In genomic region chr6:26613717-26614683, GRCh38 we compare ENCODE assay signal across 11 cellular contexts. TPM values are rescaled to one million over a fixed set of nuclear protein-coding genes. Genes with fewer than 3 reads are reported as not detected.
A peak's percentile ranks its signal among the peaks of the same experiment; 100 is the strongest.
DNase-seq lines count a peak whose midpoint lies in the region; ATAC-seq, FAIRE-seq and TF ChIP-seq lines count a peak whose summit lies in the region.
"Had no signal": no experiment of that assay in that cellular context is flagged by ENCODE, and none has a peak within 500 bp of the region (broad histone marks: within the 10 kb centered on the region; RNA-seq: fewer than 3 reads in every experiment).

No MANE protein-coding gene starts in this region.

- TF ChIP-seq EP300 in H1 (IDR thresholded peaks at IDR 0.05; ENCODE audit: borderline replicate concordance in 1 of 2, low read depth in 2 of 2, low read length in 2 of 2) = no peak

- no peak overlapping the region for H4K91ac ChIP-seq in H1 (replicated peaks; ENCODE audit: insufficient read length, low read length)

- no peak overlapping the region for H2BK20ac ChIP-seq in H1 (ENCODE audit: low read length)

- no peak overlapping the region for H3K18ac ChIP-seq in H1 (ENCODE audit: extremely low read depth, low read length)

- peaks cover 3% of the 10 kb centered on the region for H3K4me1 Mint-ChIP-seq in stimulated activated naive CD8-positive, alpha-beta T cell treated with anti-CD3 and anti-CD28 coated beads, Interleukin-15, Interleukin-2, amounts not matched to agents 100 ng/mL and 50 ng/mL, for 24 hours (ENCODE audit: low read depth)
- peaks cover 4 to 14% of the 10 kb centered on the region in 2 donors for H3K4me1 Mint-ChIP-seq in immature natural killer cell

- peaks cover 20% of the 10 kb centered on the region for H3K27me3 Mint-ChIP-seq in stimulated activated naive CD8-positive, alpha-beta T cell treated with anti-CD3 and anti-CD28 coated beads, Interleukin-15, Interleukin-2, amounts not matched to agents 100 ng/mL and 50 ng/mL, for 24 hours
- H3K27me3 Mint-ChIP-seq in immature natural killer cell (ENCODE audit: low read depth in 3 of 3) = peaks cover 12 to 37% (median 17%) of the 10 kb centered on the region in 3 donors

- H3K23me2 ChIP-seq in H1 (ENCODE audit: low read depth, low read length) = peaks cover 13% of the 10 kb centered on the region; the same call in 1 of the 2 replicates

- H3K4ac ChIP-seq in H1 (replicated peaks; ENCODE audit: insufficient read length, low read depth, low read length) = no peak overlapping the region

- H3K9me3 Mint-ChIP-seq in stimulated activated naive CD8-positive, alpha-beta T cell treated with anti-CD3 and anti-CD28 coated beads, Interleukin-15, Interleukin-2, amounts not matched to agents 100 ng/mL and 50 ng/mL, for 24 hours = no peaks in the 10 kb centered on the region
- peaks cover 0 to 5% (median 0%) of the 10 kb centered on the region in 6 donors for H3K9me3 Mint-ChIP-seq in immature natural killer cell

- H3K9ac ChIP-seq in H1 (replicated peaks in 1 of 4; ENCODE audit: extremely low read depth in 1 of 4, low read depth in 3 of 4, low read length in 3 of 4) = peak overlapping the region in 2 of 4 experiments; percentile 4 to 8; a peak in 3 of 7 replicates

- no peak overlapping the region for H2BK12ac ChIP-seq in H1 (ENCODE audit: low read depth, low read length)

- H4K20me1 ChIP-seq in H1 (replicated peaks in 1 of 2; ENCODE audit: control insufficient read depth in 1 of 2, insufficient read depth in 2 of 2, low read length in 2 of 2) = no peaks in the 10 kb centered on the region

- H3K36me3 Mint-ChIP-seq in stimulated activated naive CD8-positive, alpha-beta T cell treated with anti-CD3 and anti-CD28 coated beads, Interleukin-15, Interleukin-2, amounts not matched to agents 100 ng/mL and 50 ng/mL, for 24 hours (ENCODE audit: low read depth) = no peaks in the 10 kb centered on the region
- peaks cover 0 to 13% (median 0%) of the 10 kb centered on the region in 3 donors for H3K36me3 Mint-ChIP-seq in immature natural killer cell

- FAIRE-seq in H1 (lab: Jason Lieb, UNC) = no peak

- 1% methylated on average over 55 of the region's 66 CpGs; no CpG with 5 or more reads in 1 of the 2 experiments for WGBS in H1 (ENCODE audit: extremely low coverage in 1 of 2, insufficient coverage in 1 of 2, insufficient read length in 1 of 2, insufficient replicate concordance in 2 of 2, low coverage in 1 of 2, low lambda C conversion rate in 2 of 2, missing lambda C conversion rate in 1 of 2), 2 experiments

- H3K9me3 ChIP-seq in H1 (ENCODE audit: insufficient read depth in 2 of 2, low read depth in 1 of 2, low read length in 1 of 2) = no peaks in the 10 kb centered on the region
- peaks cover 0 to 5% of the 10 kb centered on the region in 2 donors for H3K9me3 ChIP-seq in muscle layer of duodenum (ENCODE audit: control insufficient read depth in 1 of 2, low read length in 2 of 2)

- no peak overlapping the region for H3K23ac ChIP-seq in H1 (ENCODE audit: insufficient read length)

- H3K36me3 ChIP-seq in H1 (ENCODE audit: control insufficient read depth in 2 of 4, insufficient read depth in 4 of 4, low read length in 3 of 4) (no peaks in the 10 kb centered on the region), muscle layer of duodenum (ENCODE audit: control insufficient read depth in 1 of 2, insufficient read depth in 2 of 2, low read length in 2 of 2) (no peaks in the 10 kb centered on the region)

- peak overlapping the region; percentile 97 for H2AFZ ChIP-seq in H1 (ENCODE audit: low read length)

- in situ Hi-C loops in KBM-7 (cut with MboI; ENCODE audit: low pct_unique_long_range_greater_than_20kb, low sequenced_read_pairs) = no loop called here

- no peaks in the 10 kb centered on the region for H3K79me1 ChIP-seq in H1 (ENCODE audit: low read depth, low read length)

- H2AK5ac ChIP-seq in H1 (ENCODE audit: low read depth, low read length) = no peak overlapping the region

- ATAC-seq in stimulated activated naive CD8-positive, alpha-beta T cell treated with anti-CD3 and anti-CD28 coated beads, Interleukin-15, Interleukin-2, amounts not matched to agents 100 U/mL and 50 U/mL, for 24 hours = no peak
- ATAC-seq: HCT116 had no signal

- no peak overlapping the region for H3K56ac ChIP-seq in H1 (replicated peaks; ENCODE audit: insufficient read length, low read depth, low read length)

- no peak overlapping the region for H4K8ac ChIP-seq in H1 (ENCODE audit: extremely low read depth, insufficient read depth, low read length)

- no peak for TF ChIP-seq POLR2A in H1 (IDR thresholded peaks at IDR 0.05; ENCODE audit: control extremely low read depth in 1 of 2, low read depth in 2 of 2, low read length in 2 of 2)

- no peak overlapping the region for H2BK15ac ChIP-seq in H1 (ENCODE audit: low read length)

- H3K27ac ChIP-seq in H1 (ENCODE audit: low read depth, low read length) = no peak overlapping the region
- no peak overlapping the region for H3K27ac ChIP-seq in muscle layer of duodenum (ENCODE audit: low read length)

- H3K4me3 Mint-ChIP-seq in stimulated activated naive CD8-positive, alpha-beta T cell treated with anti-CD3 and anti-CD28 coated beads, Interleukin-15, Interleukin-2, amounts not matched to agents 100 ng/mL and 50 ng/mL, for 24 hours = peak overlapping the region; percentile 63
- H3K4me3 Mint-ChIP-seq in immature natural killer cell = peak overlapping the region in 1 of 5 donors; percentile 58

- CTCF ChIA-PET in H1 (lab: Charles Lee; ENCODE audit: partially characterized antibody) = interaction anchor here (0.6 to 1.9 kb wide), 5 partner anchors 8 to 614 kb away, joined by 3 to 7 read pairs (median 4); no protein-coding TSS in a partner anchor

- no peak; a peak in 1 of 4 replicates for TF ChIP-seq RAD21 in H1 (IDR thresholded peaks at IDR 0.05 in 1 of 2, conservative IDR thresholded peaks at IDR 0.05 in 1 of 2; ENCODE audit: low read depth in 2 of 2, low read length in 2 of 2)

- peak in 1 of 3 experiments; percentile 4; a peak in 1 of 4 replicates for TF ChIP-seq CTCF in H1 (IDR thresholded peaks at IDR 0.05; ENCODE audit: control extremely low read depth in 1 of 3, insufficient read depth in 1 of 3, low read depth in 1 of 3, low read length in 3 of 3)

- H3K14ac ChIP-seq in H1 (ENCODE audit: insufficient read length) = no peak overlapping the region

- H3K27ac Mint-ChIP-seq in stimulated activated naive CD8-positive, alpha-beta T cell treated with anti-CD3 and anti-CD28 coated beads, Interleukin-15, Interleukin-2, amounts not matched to agents 100 ng/mL and 50 ng/mL, for 24 hours = no peak overlapping the region
- H3K27ac Mint-ChIP-seq in immature natural killer cell = no peak overlapping the region

- H4K5ac ChIP-seq in H1 (ENCODE audit: insufficient read length, low read depth, low read length) = no peak overlapping the region

- H2BK120ac ChIP-seq in H1 (replicated peaks; ENCODE audit: low read depth, low read length) = no peak overlapping the region

- no peak for DNase-seq in stimulated activated naive CD8-positive, alpha-beta T cell treated with anti-CD3 and anti-CD28 coated beads, Interleukin-15, Interleukin-2, amounts not matched to agents 100 U/mL and 50 U/mL, for 24 hours
- DNase-seq in H1 (ENCODE audit: low read depth in 1 of 2, low spot score in 2 of 2) (peak in 1 of 2 experiments; percentile 68), immature natural killer cell (no peak), NAMALWA (ENCODE audit: low spot score) (no peak), KBM-7 (no peak), DMS153 treated with DMSO at 0.1 percent for 48 hours (lab: John Stamatoyannopoulos, UW; ENCODE audit: unreplicated experiment) (no peak)
- DNase-seq: NCI-H2029 had no signal

- peak overlapping the region; percentile 73 to 86 (median 80) for H3K4me3 ChIP-seq in H1 (ENCODE audit: extremely low read depth in 1 of 4, insufficient read depth in 2 of 4, low read depth in 3 of 4, low read length in 4 of 4)
- H3K4me3 ChIP-seq in muscle layer of duodenum (ENCODE audit: low read depth in 1 of 2, low read length in 2 of 2) = peak overlapping the region; percentile 34 to 57
- H3K4me3 ChIP-seq: lung had no signal

- H3K79me2 ChIP-seq in H1 (ENCODE audit: control insufficient read depth in 1 of 2, insufficient read depth in 2 of 2, low read length in 2 of 2) = no peaks in the 10 kb centered on the region

- no peak overlapping the region for H2BK5ac ChIP-seq in H1 (ENCODE audit: low read depth, low read length)

- peak overlapping the region; percentile 91 to 95 for H3K4me2 ChIP-seq in H1 (ENCODE audit: insufficient read depth in 1 of 2, low read depth in 2 of 2, low read length in 2 of 2)

- POLR2A ChIA-PET in H1 (lab: Charles Lee; ENCODE audit: partially characterized antibody) = interaction anchor here (1.0 to 1.7 kb wide), 3 partner anchors 140 to 533 kb away, joined by 4 to 5 read pairs (median 5); a partner anchor contains a TSS

- H3K27me3 ChIP-seq in H1 (replicated peaks in 1 of 4; ENCODE audit: control insufficient read depth in 3 of 4, extremely low read depth in 1 of 4, insufficient read depth in 3 of 4, low read length in 3 of 4) = peaks cover 34 to 55% (median 41%) of the 10 kb centered on the region in 4 experiments
- H3K27me3 ChIP-seq in muscle layer of duodenum (ENCODE audit: low read depth, low read length) = peaks cover 32% of the 10 kb centered on the region

- H3K4me1 ChIP-seq in H1 (replicated peaks in 1 of 4; ENCODE audit: control insufficient read depth in 3 of 4, insufficient read depth in 4 of 4, low read length in 3 of 4) (peaks cover 0 to 4% (median 0%) of the 10 kb centered on the region in 4 experiments; a peak in 3 of 7 replicates), muscle layer of duodenum (ENCODE audit: control insufficient read depth in 1 of 2, insufficient read depth in 2 of 2, low read length in 2 of 2) (peaks cover 0 to 17% of the 10 kb centered on the region in 2 donors)

RNA-seq across cellular contexts. Expression of gene ABT1, which starts 17.2 kb away (rescaled TPM):
- 20.5 and 20.6 TPM in 2 replicates for total RNA-seq in H1 (2021; fragmentation: NEBNext Ultra II Directional; extraction: Animal tissue kit (Norgen Biotek cat#: 25700))
- polyA plus RNA-seq in H1 (2011; rRNA removed) (28.4 and 30.7 TPM in 2 replicates), immature natural killer cell (10 to 100 TPM; 44.5 to 81.1 (median 63.6) TPM)
- polyA plus RNA-seq in H1 (2011; cell fraction: cytosol; rRNA removed) = 26.5 TPM
- 17.6 TPM for polyA plus RNA-seq in H1 (2011; cell fraction: nucleus; rRNA removed)
- 15.1 to 19.6 TPM (median 18.5 TPM) in 4 replicates for polyA plus RNA-seq in H1 (2012, experiment 1 of 2)
- polyA plus RNA-seq in H1 (2012, experiment 2 of 2) = 19.3 TPM
- 16.1 TPM for polyA plus RNA-seq in H1 (2013, experiment 1 of 2)
- polyA plus RNA-seq in H1 (2013, experiment 2 of 2) = 16.3 TPM
- polyA minus RNA-seq in H1 (2011; rRNA and poly(A)+ RNA removed) = 10.8 and 10.9 TPM in 2 replicates
- polyA minus RNA-seq in H1 (2011; cell fraction: cytosol; rRNA and poly(A)+ RNA removed) = 10.6 TPM
- polyA minus RNA-seq in H1 (2011; cell fraction: nucleus; rRNA and poly(A)+ RNA removed) = 12.5 TPM

RNA-seq across cellular contexts. Expression of gene ZNF322, which starts 45.5 kb away (rescaled TPM):
- 29.7 and 35.0 TPM in 2 replicates for total RNA-seq in H1 (2021; fragmentation: NEBNext Ultra II Directional; extraction: Animal tissue kit (Norgen Biotek cat#: 25700))
- 3.5 and 5.3 TPM in 2 replicates for polyA plus RNA-seq in H1 (2011; rRNA removed)
- polyA plus RNA-seq in H1 (2011; cell fraction: cytosol; rRNA removed) = 7.8 TPM
- 15.4 TPM for polyA plus RNA-seq in H1 (2011; cell fraction: nucleus; rRNA removed)
- polyA plus RNA-seq in H1 (2012, experiment 1 of 2) = 8.2 to 16.9 TPM (median 10.0 TPM) in 4 replicates
- 0.92 TPM for polyA plus RNA-seq in H1 (2012, experiment 2 of 2)
- polyA plus RNA-seq in H1 (2013, experiment 1 of 2) = 11.2 TPM
- 11.5 TPM for polyA plus RNA-seq in H1 (2013, experiment 2 of 2)
- polyA minus RNA-seq in H1 (2011; rRNA and poly(A)+ RNA removed) = 26.9 and 33.6 TPM in 2 replicates
- 17.0 TPM for polyA minus RNA-seq in H1 (2011; cell fraction: cytosol; rRNA and poly(A)+ RNA removed)
- 112 TPM for polyA minus RNA-seq in H1 (2011; cell fraction: nucleus; rRNA and poly(A)+ RNA removed)
- polyA plus RNA-seq in immature natural killer cell = 10 to 100 TPM in 2 of 3 donors, 1 to 10 TPM in 1; 6.8 to 17.7 (median 12.9) TPM
